In the genomic region with DNA sequence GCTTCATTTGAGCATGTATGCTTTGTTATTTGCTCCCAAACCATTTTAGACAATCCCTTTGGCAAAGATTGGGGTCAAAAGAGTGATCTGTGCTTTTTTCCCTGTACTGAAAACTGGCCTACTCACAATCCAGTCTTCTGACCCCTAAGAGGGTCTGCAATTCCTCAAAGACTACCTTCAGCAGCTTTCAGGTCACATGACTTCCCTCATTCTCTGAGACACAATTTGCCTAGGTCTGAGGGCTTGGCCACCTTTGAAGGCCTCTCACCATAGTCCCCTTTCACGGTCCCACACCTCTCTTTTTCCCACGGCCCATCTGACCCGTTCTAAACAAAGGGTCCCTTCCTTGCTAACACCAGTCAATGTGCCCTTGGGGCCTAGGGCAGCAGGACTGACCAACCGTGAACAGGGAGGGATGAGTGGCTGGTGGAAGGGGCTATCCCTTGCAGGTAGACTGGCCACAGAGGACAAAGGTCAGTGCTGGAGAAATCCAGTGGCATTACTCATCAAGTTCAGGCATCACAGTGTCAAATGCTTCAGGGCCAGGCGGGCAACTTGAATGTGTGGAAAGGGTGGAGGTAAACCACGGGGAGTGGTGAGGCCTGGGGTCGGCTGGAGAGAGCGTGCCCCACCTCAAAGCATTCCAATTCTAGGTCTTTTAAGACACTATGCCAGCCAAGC, we compare ENCODE assay signal across 15 cellular contexts. TPM values are rescaled to one million over a fixed set of nuclear protein-coding genes. Genes with fewer than 3 reads are reported as not detected.
DNase-seq lines count a peak whose midpoint lies in the region; TF ChIP-seq lines count a peak whose summit lies in the region.
"Had no signal": no experiment of that assay in that cellular context is flagged by ENCODE, and none has a peak within 500 bp of the region (broad histone marks: within the 10 kb centered on the region; RNA-seq: fewer than 3 reads in every experiment).

No MANE protein-coding gene starts in this region.

- H3K4me3 Mint-ChIP-seq in Caco-2 (ENCODE audit: unreplicated experiment), result peak overlapping the region; percentile 51
- H3K4me3 Mint-ChIP-seq: activated B cell treated with CpG ODN at 0.5 μM for 24 hours, endodermal cell had no signal

- no peaks in the 10 kb centered on the region for H3K36me3 ChIP-seq in Caco-2 (ENCODE audit: control insufficient read depth, insufficient read depth, low read length)
- no peaks in the 10 kb centered on the region for H3K36me3 ChIP-seq in colonic mucosa

- H3K9me3 Mint-ChIP-seq in Caco-2 (ENCODE audit: unreplicated experiment), result no peaks in the 10 kb centered on the region
- H3K9me3 Mint-ChIP-seq: activated B cell treated with CpG ODN at 0.5 μM for 24 hours, endodermal cell had no signal

- no peak overlapping the region for H3K9ac ChIP-seq in colonic mucosa (ENCODE audit: low read depth in 2 of 2, low read length in 2 of 2)

- peaks cover 25% of the 10 kb centered on the region for H3K4me1 Mint-ChIP-seq in Caco-2 (ENCODE audit: low read depth, unreplicated experiment)
- H3K4me1 Mint-ChIP-seq: activated B cell treated with CpG ODN at 0.5 μM for 24 hours, endodermal cell had no signal

- intact Hi-C loops in Caco-2 (cut with micrococcal nuclease; ENCODE audit: unreplicated experiment), result no loop called here
- intact Hi-C loops in colonic mucosa (cut with DNase I), result loop anchor here (10.0 kb wide), 1 partner anchor 128 kb away; the partner anchor contains the start of gene CLPX

- CTCF ChIA-PET in Caco-2 (lab: Charles Lee), result interaction anchor here (0.7 to 4.9 kb wide), 5 partner anchors 23 to 45 kb away, joined by 6 to 42 read pairs (median 17); no protein-coding TSS in a partner anchor

- no peak for TF ChIP-seq RAD21 in Ishikawa (IDR thresholded peaks at IDR 0.05; ENCODE audit: low read depth)

- H3K9me3 ChIP-seq in Caco-2 (no peaks in the 10 kb centered on the region), colonic mucosa (no peaks in the 10 kb centered on the region)

- H3K27me3 Mint-ChIP-seq in Caco-2 (ENCODE audit: insufficient read depth, unreplicated experiment), result no peaks in the 10 kb centered on the region

- H3K27ac Mint-ChIP-seq in Caco-2 (ENCODE audit: unreplicated experiment), result peak overlapping the region; percentile 91
- H3K27ac Mint-ChIP-seq: activated B cell treated with CpG ODN at 0.5 μM for 24 hours, endodermal cell had no signal

- POLR2A ChIA-PET in Caco-2 (lab: Charles Lee), result interaction anchor here (0.6 kb wide), 1 partner anchor 67 kb away, joined by 3 read pairs; the partner anchor contains the start of gene SPG21

- peak; percentile 86 to 93 for DNase-seq in Caco-2
- peak; percentile 70 for DNase-seq in colonic mucosa
- DNase-seq in myocyte (ENCODE audit: low read depth), result peak; percentile 59
- no peak for DNase-seq in SHP77 treated with DMSO at 0.1 percent for 48 hours (lab: John Stamatoyannopoulos, UW)
- DNase-seq in DMS79 (lab: John Stamatoyannopoulos, UW), result no peak
- DNase-seq in AG20443 (ENCODE audit: low spot score), result no peak
- no peak for DNase-seq in COLO668 (lab: John Stamatoyannopoulos, UW; ENCODE audit: unreplicated experiment)
- DNase-seq: activated B cell treated with CpG ODN at 0.5 μM for 24 hours, AML-193, endodermal cell, GF-D8, NCI-H524 had no signal

- H3K27ac ChIP-seq in colonic mucosa, result no peak overlapping the region

- H3K36me3 Mint-ChIP-seq in Caco-2 (ENCODE audit: insufficient read depth, unreplicated experiment), result peaks cover 11% of the 10 kb centered on the region

- BruUV-seq in Caco-2 (replicated peaks; lab: Mats Ljungman, UMichigan), result TSS peak; percentile 69

- H3K4me3 ChIP-seq in Caco-2 (ENCODE audit: low read depth, low read length), result no peak overlapping the region
- H3K4me3 ChIP-seq in colonic mucosa, result no peak overlapping the region

- H3K27me3 ChIP-seq in Caco-2 (replicated peaks; ENCODE audit: control insufficient read depth, insufficient read depth, low read length) (no peaks in the 10 kb centered on the region), colonic mucosa (no peaks in the 10 kb centered on the region)

- no peak for TF ChIP-seq EP300 in Ishikawa (IDR thresholded peaks at IDR 0.05; ENCODE audit: borderline replicate concordance)

- TF ChIP-seq CTCF in Caco-2 (IDR thresholded peaks at IDR 0.05; ENCODE audit: insufficient read depth in 1 of 2, low read depth in 1 of 2, low read length in 1 of 2, severe bottlenecking in 1 of 2, unreplicated experiment in 1 of 2) (no peak), colonic mucosa (IDR thresholded peaks at IDR 0.05) (no peak)

- peaks cover 48% of the 10 kb centered on the region for H3K4me1 ChIP-seq in Caco-2
- peaks cover 11% of the 10 kb centered on the region for H3K4me1 ChIP-seq in colonic mucosa

TF ChIP-seq in Ishikawa, 13 proteins besides CTCF, POLR2A, EP300 and RAD21:
- TF ChIP-seq, protein P1, sequence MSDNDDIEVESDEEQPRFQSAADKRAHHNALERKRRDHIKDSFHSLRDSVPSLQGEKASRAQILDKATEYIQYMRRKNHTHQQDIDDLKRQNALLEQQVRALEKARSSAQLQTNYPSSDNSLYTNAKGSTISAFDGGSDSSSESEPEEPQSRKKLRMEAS (IDR thresholded peaks at IDR 0.05), result peak; percentile 35; the same call in 1 of the 2 replicates
- TF ChIP-seq TCF12 (IDR thresholded peaks at IDR 0.05; ENCODE audit: low read depth) (no peak), ZBTB7A (IDR thresholded peaks at IDR 0.05; ENCODE audit: low read depth) (peak; percentile 36; the same call in 1 of the 2 replicates), NFIC (IDR thresholded peaks at IDR 0.05) (no peak), CREB1 (IDR thresholded peaks at IDR 0.05; ENCODE audit: low read depth) (no peak)
- TF ChIP-seq, protein P2, sequence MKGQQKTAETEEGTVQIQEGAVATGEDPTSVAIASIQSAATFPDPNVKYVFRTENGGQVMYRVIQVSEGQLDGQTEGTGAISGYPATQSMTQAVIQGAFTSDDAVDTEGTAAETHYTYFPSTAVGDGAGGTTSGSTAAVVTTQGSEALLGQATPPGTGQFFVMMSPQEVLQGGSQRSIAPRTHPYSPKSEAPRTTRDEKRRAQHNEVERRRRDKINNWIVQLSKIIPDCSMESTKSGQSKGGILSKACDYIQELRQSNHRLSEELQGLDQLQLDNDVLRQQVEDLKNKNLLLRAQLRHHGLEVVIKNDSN (IDR thresholded peaks at IDR 0.05), result peak; percentile 37; the same call in 1 of the 2 replicates

RNA-seq across cellular contexts. Expression of gene RASL12, which starts 10.8 kb away (rescaled TPM):
- total RNA-seq in Caco-2 (2022) (6.0 and 6.4 TPM in 2 replicates), colonic mucosa (1 to 10 TPM; 3.1 to 6.7 TPM), myocyte (0.94 TPM in 1 of 2 replicates, not detected in the other)
- 0.05 TPM for polyA plus RNA-seq in myocyte (2012)
- total RNA-seq: activated B cell treated with CpG ODN at 0.5 μM for 24 hours, SK-MEL-5 had no signal

RNA-seq across cellular contexts. Expression of gene SLC51B, which starts 11.8 kb away (rescaled TPM):
- total RNA-seq in Caco-2 (2022) (15.4 and 17.1 TPM in 2 replicates), colonic mucosa (100 to 1,000 TPM in 1 of 2 donors, 10 to 100 TPM in 1; 73.1 to 102 TPM), myocyte (0.26 TPM in 1 of 2 replicates, not detected in the other)
- not detected for polyA plus RNA-seq in myocyte (2012)
- total RNA-seq: activated B cell treated with CpG ODN at 0.5 μM for 24 hours, endodermal cell, urinary bladder had no signal

RNA-seq across cellular contexts. Expression of gene KBTBD13, which starts 19.5 kb away (rescaled TPM):
- total RNA-seq in Caco-2 (2022) (not detected in 2 replicates), colonic mucosa (not detected), myocyte (0.13 TPM in 1 of 2 replicates, not detected in the other)
- 0.03 TPM for polyA plus RNA-seq in myocyte (2012)
- total RNA-seq: activated B cell treated with CpG ODN at 0.5 μM for 24 hours, endodermal cell, SK-MEL-5 had no signal

RNA-seq across cellular contexts. Expression of gene MTFMT, which starts 27.6 kb away (rescaled TPM):
- total RNA-seq in Caco-2 (2022), result 24.7 and 29.9 TPM in 2 replicates
- 10 to 100 TPM; 22.1 to 25.9 TPM for total RNA-seq in colonic mucosa
- total RNA-seq in myocyte, result 24.8 and 30.2 TPM in 2 replicates
- polyA plus RNA-seq in myocyte (2012), result 9.9 TPM

RNA-seq across cellular contexts. Expression of gene UBAP1L, which starts 58.0 kb away (rescaled TPM):
- total RNA-seq in Caco-2 (2022), result 2.2 and 2.7 TPM in 2 replicates
- 1 to 10 TPM; 1.2 to 3.7 TPM for total RNA-seq in colonic mucosa
- 0.88 and 1.6 TPM in 2 replicates for total RNA-seq in myocyte
- polyA plus RNA-seq in myocyte (2012), result 1.6 TPM

Comparison
In these comparisons a context has a peak if more than half of its experiments do, and no peak if none do; other contexts are left out.
1. DNase-seq: peak in Caco-2 (2 of 2), colonic mucosa (single experiment) and myocyte (single experiment); none in SHP77 treated with DMSO at 0.1 percent for 48 hours (single experiment), DMS79 (single experiment), AG20443 (single experiment) and COLO668 (single experiment).
2. RNA of gene SLC51B, which starts 11.8 kb away (total RNA-seq): 73.1 to 102 TPM in colonic mucosa and 15.4 to 17.1 TPM in Caco-2; 0.26 TPM in myocyte; every median in the first group is over 10 times any median in the second.